13 cellular contexts compared by ENCODE assay signal in genomic region chr6:101117397-101118185, GRCh38.
DNase-seq lines count a peak whose midpoint lies in the region; ATAC-seq lines count a peak whose summit lies in the region.
"Had no signal": no experiment of that assay in that cellular context is flagged by ENCODE, and none has a peak within 500 bp of the region (broad histone marks: within the 10 kb centered on the region; RNA-seq: fewer than 3 reads in every experiment).

No MANE protein-coding gene starts in this region.

- H2BK120ac ChIP-seq in mesenchymal stem cell (ENCODE audit: low read depth, low read length): no peak overlapping the region

- no peak overlapping the region for H3K14ac ChIP-seq in mesenchymal stem cell (ENCODE audit: low read length in 2 of 2)

- H2AFZ ChIP-seq in mesenchymal stem cell (ENCODE audit: low read depth, low read length): peak overlapping the region; percentile 63

- peak overlapping the region in 1 of 2 experiments; percentile 24 for H3K18ac ChIP-seq in mesenchymal stem cell (ENCODE audit: low read depth in 1 of 2, low read length in 2 of 2)

- peaks cover 21% of the 10 kb centered on the region for H3K4me1 ChIP-seq in HUES64 (ENCODE audit: insufficient read depth, low read length)
- peaks cover 2% of the 10 kb centered on the region for H3K4me1 ChIP-seq in mesenchymal stem cell (ENCODE audit: control insufficient read depth, insufficient read depth, low read depth, low read length)

- no peaks in the 10 kb centered on the region for H3K36me3 ChIP-seq in HUES64 (ENCODE audit: insufficient read depth, low read length)
- no peaks in the 10 kb centered on the region for H3K36me3 ChIP-seq in mesenchymal stem cell (ENCODE audit: control insufficient read depth in 1 of 2, insufficient read depth in 2 of 2, low read depth in 1 of 2, low read length in 2 of 2)

- peak overlapping the region; percentile 15; the same call in 1 of the 2 replicates for H3K4me3 ChIP-seq in HUES64 (ENCODE audit: low read length)
- H3K4me3 ChIP-seq in mesenchymal stem cell (ENCODE audit: insufficient read depth in 1 of 2, low read depth in 1 of 2, low read length in 2 of 2): no peak overlapping the region

- POLR2A ChIA-PET in activated CD4-positive, alpha-beta T cell treated with anti-CD3 and anti-CD28 coated beads for 36 hours (lab: Charles Lee): no interaction called here

- no peak overlapping the region for H3K23ac ChIP-seq in mesenchymal stem cell (ENCODE audit: low read length in 2 of 2)

- ATAC-seq in HG03280 (IDR thresholded peaks at IDR 0.05; ENCODE audit: unreplicated experiment): no peak
- no peak for ATAC-seq in activated CD4-positive, alpha-beta T cell treated with anti-CD3 and anti-CD28 coated beads for 36 hours

- no peaks in the 10 kb centered on the region for H3K4me1 Mint-ChIP-seq in activated CD4-positive, alpha-beta T cell treated with anti-CD3 and anti-CD28 coated beads for 36 hours
- H3K4me1 Mint-ChIP-seq: activated naive CD4-positive, alpha-beta T cell treated with anti-CD3 and anti-CD28 coated beads, Interleukin-2, amount 50 U/mL, for 24 hours; central memory CD8-positive, alpha-beta T cell had no signal

- no peak overlapping the region for H2BK15ac ChIP-seq in mesenchymal stem cell (ENCODE audit: low read depth, poor library complexity, severe bottlenecking)

- H3K27ac Mint-ChIP-seq in activated CD4-positive, alpha-beta T cell treated with anti-CD3 and anti-CD28 coated beads for 36 hours: no peak overlapping the region
- H3K27ac Mint-ChIP-seq: activated naive CD4-positive, alpha-beta T cell treated with anti-CD3 and anti-CD28 coated beads, Interleukin-2, amount 50 U/mL, for 24 hours had no signal

- H3K9me3 Mint-ChIP-seq in activated CD4-positive, alpha-beta T cell treated with anti-CD3 and anti-CD28 coated beads for 36 hours (ENCODE audit: low read depth): no peaks in the 10 kb centered on the region
- H3K9me3 Mint-ChIP-seq: activated naive CD4-positive, alpha-beta T cell treated with anti-CD3 and anti-CD28 coated beads, Interleukin-2, amount 50 U/mL, for 24 hours; central memory CD8-positive, alpha-beta T cell had no signal

- H3K27me3 ChIP-seq in HUES64 (ENCODE audit: insufficient read depth, low read length): no peaks in the 10 kb centered on the region
- peaks cover 0 to 7% of the 10 kb centered on the region in 2 experiments for H3K27me3 ChIP-seq in mesenchymal stem cell (ENCODE audit: control insufficient read depth in 1 of 2, insufficient read depth in 1 of 2, low read length in 2 of 2)

- H2BK5ac ChIP-seq in mesenchymal stem cell (ENCODE audit: low read depth, low read length, poor library complexity, severe bottlenecking): no peak overlapping the region

- H2BK12ac ChIP-seq in mesenchymal stem cell (ENCODE audit: low read length in 2 of 2): no peak overlapping the region

- 53% methylated on average over 11 of the region's 11 CpGs for WGBS in HUES64
- 55% methylated on average over 7 of the region's 11 CpGs for WGBS in mesenchymal stem cell

- H4K8ac ChIP-seq in mesenchymal stem cell (ENCODE audit: low read length): no peak overlapping the region

- H3K9me3 ChIP-seq in HUES64 (ENCODE audit: insufficient read depth, low read depth, low read length) (no peaks in the 10 kb centered on the region), mesenchymal stem cell (ENCODE audit: control insufficient read depth, low read length) (no peaks in the 10 kb centered on the region)

- H3K79me1 ChIP-seq in mesenchymal stem cell (replicated peaks; ENCODE audit: low read length, poor library complexity, severe bottlenecking): no peaks in the 10 kb centered on the region

- H3K27ac ChIP-seq in HUES64 (ENCODE audit: low read depth, low read length) (no peak overlapping the region), mesenchymal stem cell (ENCODE audit: low read length, poor library complexity, severe bottlenecking) (no peak overlapping the region)
- H3K27ac ChIP-seq: KMS-11 had no signal

- DNase-seq in AG20443 (ENCODE audit: low spot score): peak; percentile 38
- peak; percentile 70 for DNase-seq in cerebellum (ENCODE audit: low spot score)
- no peak for DNase-seq in mesenchymal stem cell
- DNase-seq in stimulated activated CD4-positive, alpha-beta T cell treated with anti-CD3 and anti-CD28 coated beads, Interleukin-2, amount 100 ng/mL, for 24 hours: no peak
- no peak for DNase-seq in activated CD4-positive, alpha-beta T cell treated with anti-CD3 and anti-CD28 coated beads for 36 hours
- no peak for DNase-seq in GOT3 (lab: John Stamatoyannopoulos, UW)
- DNase-seq: NCI-H2029, trophoblast cell had no signal

- peak overlapping the region; percentile 5 for H4K91ac ChIP-seq in mesenchymal stem cell (ENCODE audit: low read length)

- H3K27me3 Mint-ChIP-seq in activated CD4-positive, alpha-beta T cell treated with anti-CD3 and anti-CD28 coated beads for 36 hours: no peaks in the 10 kb centered on the region
- H3K27me3 Mint-ChIP-seq: central memory CD8-positive, alpha-beta T cell had no signal

- no peak overlapping the region for H3K4me3 Mint-ChIP-seq in activated CD4-positive, alpha-beta T cell treated with anti-CD3 and anti-CD28 coated beads for 36 hours
- H3K4me3 Mint-ChIP-seq: activated naive CD4-positive, alpha-beta T cell treated with anti-CD3 and anti-CD28 coated beads, Interleukin-2, amount 50 U/mL, for 24 hours; central memory CD8-positive, alpha-beta T cell had no signal

- intact Hi-C loops in activated CD4-positive, alpha-beta T cell treated with anti-CD3 and anti-CD28 coated beads for 36 hours (cut with DNase I, micrococcal nuclease): no loop called here

- no peak overlapping the region for H3K4me2 ChIP-seq in mesenchymal stem cell (ENCODE audit: low read length, poor library complexity, severe bottlenecking)
- H3K4me2 ChIP-seq: KMS-11 had no signal

- H3K4ac ChIP-seq in mesenchymal stem cell (ENCODE audit: low read depth in 1 of 2, low read length in 2 of 2): no peak overlapping the region

- H3K9ac ChIP-seq in HUES64 (ENCODE audit: low read depth, low read length) (0 out of 2 replicates have a peak overlapping the region, but pooled peaks have one; percentile 28), mesenchymal stem cell (ENCODE audit: low read length) (no peak overlapping the region)
- H3K9ac ChIP-seq: KMS-11 had no signal

- no peak overlapping the region for H2AK5ac ChIP-seq in mesenchymal stem cell (ENCODE audit: low read length, severe bottlenecking)

- CTCF ChIA-PET in activated CD4-positive, alpha-beta T cell treated with anti-CD3 and anti-CD28 coated beads for 36 hours (lab: Charles Lee): no interaction called here

- no peaks in the 10 kb centered on the region for H3K36me3 Mint-ChIP-seq in activated CD4-positive, alpha-beta T cell treated with anti-CD3 and anti-CD28 coated beads for 36 hours (ENCODE audit: low read depth)
- H3K36me3 Mint-ChIP-seq: activated naive CD4-positive, alpha-beta T cell treated with anti-CD3 and anti-CD28 coated beads, Interleukin-2, amount 50 U/mL, for 24 hours had no signal

Comparison
In these comparisons a context has a peak if more than half of its experiments do, and no peak if none do; other contexts are left out.
1. DNase-seq: peak in AG20443 (single experiment) and cerebellum (single experiment); none in mesenchymal stem cell (single experiment), stimulated activated CD4-positive, alpha-beta T cell treated with anti-CD3 and anti-CD28 coated beads, Interleukin-2, amount 100 ng/mL, for 24 hours (0 of 2), activated CD4-positive, alpha-beta T cell treated with anti-CD3 and anti-CD28 coated beads for 36 hours (single experiment) and GOT3 (single experiment).